Comparison of ENCODE assay signal across 10 cellular contexts in the genomic region with DNA sequence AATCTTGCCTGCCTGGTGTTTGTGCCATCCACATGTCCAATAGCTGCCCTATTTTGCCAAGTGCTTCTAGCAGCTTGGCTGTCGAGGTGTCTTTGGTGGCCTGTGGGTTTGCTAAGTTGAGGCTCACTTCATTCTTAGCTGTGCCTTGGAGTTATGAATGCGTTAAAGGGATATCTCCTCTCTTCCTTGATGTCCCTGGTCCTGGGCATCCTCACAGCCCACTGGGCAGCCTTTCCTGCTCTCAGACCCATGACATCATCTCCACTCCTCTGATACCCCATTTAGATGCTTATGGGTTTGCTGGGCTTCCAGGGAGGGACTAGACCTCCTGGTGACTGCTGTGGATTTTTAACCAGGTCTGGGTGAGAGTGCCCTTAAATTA. TPM values are rescaled to one million over a fixed set of nuclear protein-coding genes. Genes with fewer than 3 reads are reported as not detected.
A peak's percentile ranks its signal among the peaks of the same experiment; 100 is the strongest.
DNase-seq lines count a peak whose midpoint lies in the region; ATAC-seq, FAIRE-seq and TF ChIP-seq lines count a peak whose summit lies in the region.
"Had no signal": no experiment of that assay in that cellular context is flagged by ENCODE, and none has a peak within 500 bp of the region (broad histone marks: within the 10 kb centered on the region; RNA-seq: fewer than 3 reads in every experiment).

No MANE protein-coding gene starts in this region.

- TF ChIP-seq CTCF in BE2C (IDR thresholded peaks at IDR 0.05; ENCODE audit: low read depth, low read length) (no peak), nephron (IDR thresholded peaks at IDR 0.05; ENCODE audit: unreplicated experiment in 3 of 3) (no peak), omental fat pad (IDR thresholded peaks at IDR 0.05) (no peak)

- no peaks in the 10 kb centered on the region for H3K4me1 ChIP-seq in BE2C

- peak overlapping the region; percentile 79 for H3K4me3 ChIP-seq in BE2C (ENCODE audit: low read depth, low read length)

- FAIRE-seq in GM19239 (lab: Jason Lieb, UNC): no peak

- H3K27me3 ChIP-seq in BE2C: no peaks in the 10 kb centered on the region

- ATAC-seq in GM19397 (IDR thresholded peaks at IDR 0.05; ENCODE audit: unreplicated experiment) (no peak), GM18511 (IDR thresholded peaks at IDR 0.05; ENCODE audit: unreplicated experiment) (no peak), omental fat pad (ENCODE audit: low FRiP score) (no peak)

- peak overlapping the region; percentile 49 to 89 (median 63) for H3K4me3 Mint-ChIP-seq in IgD-negative memory B cell
- peak overlapping the region; percentile 95 to 98 (median 95) for H3K4me3 Mint-ChIP-seq in nephron

- no peak overlapping the region for H3K27ac Mint-ChIP-seq in IgD-negative memory B cell
- peak overlapping the region; percentile 94 to 99 (median 95) for H3K27ac Mint-ChIP-seq in nephron

- no peaks in the 10 kb centered on the region for H3K9me3 ChIP-seq in BE2C
- H3K9me3 ChIP-seq: left lung had no signal

- H3K9me3 Mint-ChIP-seq in IgD-negative memory B cell (no peaks in the 10 kb centered on the region), nephron (no peaks in the 10 kb centered on the region)

- peaks cover 27% of the 10 kb centered on the region for H3K27me3 Mint-ChIP-seq in IgD-negative memory B cell
- no peaks in the 10 kb centered on the region for H3K27me3 Mint-ChIP-seq in nephron (ENCODE audit: low read depth)

- DNase-seq in BE2C (no peak), cerebellar cortex (ENCODE audit: low spot score) (peak; percentile 51), GM19239 (ENCODE audit: insufficient read length, low spot score) (no peak), omental fat pad (ENCODE audit: low spot score) (no peak)
- DNase-seq: NCI-H446 treated with DMSO at 0.1 percent for 48 hours had no signal

- no peaks in the 10 kb centered on the region for H3K36me3 Mint-ChIP-seq in IgD-negative memory B cell
- H3K36me3 Mint-ChIP-seq in nephron (ENCODE audit: low read depth): peaks cover 7% of the 10 kb centered on the region

- H3K4me1 Mint-ChIP-seq in IgD-negative memory B cell (peaks cover 0 to 9% (median 8%) of the 10 kb centered on the region in 3 donors), nephron (peaks cover 63% of the 10 kb centered on the region)

- H3K36me3 ChIP-seq in BE2C: no peaks in the 10 kb centered on the region
- H3K36me3 ChIP-seq: left lung had no signal

RNA-seq across cellular contexts. Expression of gene LDLRAD3, which starts 1.3 kb away (rescaled TPM):
- polyA plus RNA-seq in BE2C (2012; ENCODE audit: insufficient read depth, insufficient read length, low read depth): 9.7 TPM
- polyA plus RNA-seq in IgD-negative memory B cell: not detected
- total RNA-seq in omental fat pad: 10 to 100 TPM; 15.6 to 70.2 (median 25.7) TPM

Comparison
In these comparisons a context has a peak if more than half of its experiments do, and no peak if none do; other contexts are left out.
1. H3K27ac Mint-ChIP-seq: peak in nephron (3 of 3); none in IgD-negative memory B cell (0 of 3).